ENCODE assay signal across 38 cellular contexts in genomic region chr1:119359730-119360129, GRCh38. TPM values are rescaled to one million over a fixed set of nuclear protein-coding genes. Genes with fewer than 3 reads are reported as not detected.
"Had no signal": no experiment of that assay in that cellular context is flagged by ENCODE, and none has a peak within 500 bp of the region (broad histone marks: within the 10 kb centered on the region; RNA-seq: fewer than 3 reads in every experiment).

No MANE protein-coding gene starts in this region.

- H3K36me3 ChIP-seq: ascending aorta, breast epithelium, cardiac muscle cell, colonic mucosa, gastrocnemius medialis, heart left ventricle, WERI-Rb-1 had no signal

- H3K9me3 Mint-ChIP-seq: activated naive CD4-positive, alpha-beta T cell treated with anti-CD3 and anti-CD28 coated beads for 36 hours; activated T-helper 2 cell treated with anti-CD3 and anti-CD28 coated beads, Interferon-gamma antibody, Interleukin-2, Interleukin-4, amounts not matched to agents 10 μg/mL and 5 μg/mL and 100 μg/mL, durations not matched to agents 14 hours and 24 hours and 36 hours; dendritic cell treated with granulocyte-macrophage colony-stimulating factor and Interleukin-4, amounts not matched to agents 40 ng/mL and 50 ng/mL, for 4 days; endodermal cell; T-helper 2 cell treated with Interferon-gamma antibody and Interleukin-4, amounts not matched to agents 5 μg/mL and 100 μg/mL, for 36 hours had no signal

- DNase-seq: activated B cell treated with CpG ODN at 0.5 μM for 24 hours; activated CD4-positive, alpha-beta T cell treated with anti-CD3 and anti-CD28 coated beads for 48 hours; activated CD4-positive, alpha-beta T cell treated with anti-CD3 and anti-CD28 coated beads, Interleukin-2, amount 50 U/mL, for 1 hour; activated CD4-positive, alpha-beta T cell treated with anti-CD3 and anti-CD28 coated beads, Interleukin-2, amount 50 U/mL, for 48 hours; activated CD8-positive, alpha-beta memory T cell treated with anti-CD3 and anti-CD28 coated beads, Interleukin-2, amount 10 ng/mL, durations not matched to agents 7 days and 5 days; activated CD8-positive, alpha-beta memory T cell treated with anti-CD3 and anti-CD28 coated beads, Interleukin-2, amount 50 U/mL, for 4 hours; activated CD8-positive, alpha-beta T cell treated with anti-CD3 and anti-CD28 coated beads, Interleukin-2, amount 10 ng/mL, durations not matched to agents 7 days and 5 days; activated effector memory CD4-positive, alpha-beta T cell treated with anti-CD3 and anti-CD28 coated beads, Interleukin-2, amount 50 U/mL, for 16 hours; activated naive CD4-positive, alpha-beta T cell treated with anti-CD3 and anti-CD28 coated beads for 36 hours; activated naive CD8-positive, alpha-beta T cell treated with anti-CD3 and anti-CD28 coated beads, Interleukin-2, amount 10 ng/mL, durations not matched to agents 7 days and 5 days; activated T-cell treated with anti-CD3 and anti-CD28 coated beads, Interleukin-2, amount 50 U/mL, for 1 hour; activated T-cell treated with anti-CD3 and anti-CD28 coated beads, Interleukin-2, amount 50 U/mL, for 48 hours; central memory CD4-positive, alpha-beta T cell; cerebellar nuclear complex; colonic mucosa; dorsolateral prefrontal cortex; effector memory CD4-positive, alpha-beta T cell; endodermal cell; foreskin keratinocyte; gastrocnemius medialis; glutamatergic neuron; heart left ventricle; T-helper 17 cell; T1000; WERI-Rb-1 had no signal

- ATAC-seq: activated CD4-positive, CD25-positive, alpha-beta regulatory T cell treated with anti-CD3 and anti-CD28 coated beads, Interleukin-2, amount 50 U/mL, for 24 hours; activated CD8-positive, alpha-beta memory T cell treated with anti-CD3 and anti-CD28 coated beads, Interleukin-2, amount 10 ng/mL, durations not matched to agents 7 days and 5 days; activated CD8-positive, alpha-beta T cell treated with anti-CD3 and anti-CD28 coated beads, Interleukin-2, amount 10 ng/mL, durations not matched to agents 7 days and 5 days; activated naive CD4-positive, alpha-beta T cell treated with anti-CD3 and anti-CD28 coated beads, Interleukin-2, amount 50 U/mL, for 72 hours; esophagus mucosa; gastrocnemius medialis; heart left ventricle; T-helper 17 cell had no signal

- H3K4me1 ChIP-seq: ascending aorta, breast epithelium, colonic mucosa, gastrocnemius medialis, heart left ventricle had no signal

- H3K27ac ChIP-seq: ascending aorta, breast epithelium, cardiac muscle cell, colonic mucosa, dorsolateral prefrontal cortex, foreskin keratinocyte, gastrocnemius medialis, heart left ventricle, WERI-Rb-1 had no signal

- H3K36me3 Mint-ChIP-seq: activated CD8-positive, alpha-beta memory T cell treated with anti-CD3 and anti-CD28 coated beads, Interleukin-2, amount 10 ng/mL, durations not matched to agents 7 days and 5 days; activated naive CD4-positive, alpha-beta T cell treated with anti-CD3 and anti-CD28 coated beads, Interleukin-2, amount 50 U/mL, for 72 hours; activated naive CD8-positive, alpha-beta T cell treated with anti-CD3 and anti-CD28 coated beads, Interleukin-2, amount 10 ng/mL, durations not matched to agents 7 days and 5 days; brain had no signal

- H3K27ac Mint-ChIP-seq: activated B cell treated with CpG ODN at 0.5 μM for 24 hours; activated CD8-positive, alpha-beta memory T cell treated with anti-CD3 and anti-CD28 coated beads, Interleukin-2, amount 10 ng/mL, durations not matched to agents 7 days and 5 days; activated CD8-positive, alpha-beta T cell treated with anti-CD3 and anti-CD28 coated beads, Interleukin-2, amount 10 ng/mL, durations not matched to agents 7 days and 5 days; activated naive CD4-positive, alpha-beta T cell treated with anti-CD3 and anti-CD28 coated beads for 36 hours; activated naive CD4-positive, alpha-beta T cell treated with anti-CD3 and anti-CD28 coated beads, Interleukin-2, amount 50 U/mL, for 72 hours; activated naive CD8-positive, alpha-beta T cell treated with anti-CD3 and anti-CD28 coated beads, Interleukin-2, amount 10 ng/mL, durations not matched to agents 7 days and 5 days; activated T-helper 1 cell treated with anti-CD3 and anti-CD28 coated beads, Interleukin-12 subunit alpha, Interleukin-12 subunit beta, Interleukin-2, Interleukin-4 antibody, amounts not matched to agents 30 ng/mL and 10 ng/mL and 1 ng/mL, durations not matched to agents 14 hours and 24 hours and 36 hours; activated T-helper 2 cell treated with anti-CD3 and anti-CD28 coated beads, Interferon-gamma antibody, Interleukin-2, Interleukin-4, amounts not matched to agents 10 μg/mL and 5 μg/mL and 100 μg/mL, durations not matched to agents 14 hours and 24 hours and 36 hours; brain; dendritic cell treated with granulocyte-macrophage colony-stimulating factor and Interleukin-4, amounts not matched to agents 40 ng/mL and 50 ng/mL, for 4 days; endodermal cell; T-helper 17 cell; T-helper 2 cell treated with Interferon-gamma antibody and Interleukin-4, amounts not matched to agents 5 μg/mL and 100 μg/mL, for 36 hours had no signal

- H3K4me3 Mint-ChIP-seq: activated B cell treated with CpG ODN at 0.5 μM for 24 hours; activated CD8-positive, alpha-beta memory T cell treated with anti-CD3 and anti-CD28 coated beads, Interleukin-2, amount 10 ng/mL, durations not matched to agents 7 days and 5 days; activated CD8-positive, alpha-beta T cell treated with anti-CD3 and anti-CD28 coated beads, Interleukin-2, amount 10 ng/mL, durations not matched to agents 7 days and 5 days; activated naive CD4-positive, alpha-beta T cell treated with anti-CD3 and anti-CD28 coated beads for 36 hours; activated naive CD8-positive, alpha-beta T cell treated with anti-CD3 and anti-CD28 coated beads, Interleukin-2, amount 10 ng/mL, durations not matched to agents 7 days and 5 days; activated T-helper 1 cell treated with anti-CD3 and anti-CD28 coated beads, Interleukin-12 subunit alpha, Interleukin-12 subunit beta, Interleukin-2, Interleukin-4 antibody, amounts not matched to agents 30 ng/mL and 10 ng/mL and 1 ng/mL, durations not matched to agents 14 hours and 24 hours and 36 hours; brain; dendritic cell treated with granulocyte-macrophage colony-stimulating factor and Interleukin-4, amounts not matched to agents 40 ng/mL and 50 ng/mL, for 4 days; endodermal cell; T-helper 17 cell; T-helper 2 cell treated with Interferon-gamma antibody and Interleukin-4, amounts not matched to agents 5 μg/mL and 100 μg/mL, for 36 hours had no signal

- H3K27me3 Mint-ChIP-seq: brain had no signal

- H3K27me3 ChIP-seq: ascending aorta, breast epithelium, cardiac muscle cell, colonic mucosa, dorsolateral prefrontal cortex, foreskin keratinocyte, gastrocnemius medialis had no signal

- H3K9me3 ChIP-seq: ascending aorta, colonic mucosa, gastrocnemius medialis, heart left ventricle had no signal

- H3K4me3 ChIP-seq: ascending aorta, breast epithelium, cardiac muscle cell, colonic mucosa, dorsolateral prefrontal cortex, gastrocnemius medialis, heart left ventricle had no signal

- H3K4me1 Mint-ChIP-seq: activated B cell treated with CpG ODN at 0.5 μM for 24 hours; activated CD8-positive, alpha-beta memory T cell treated with anti-CD3 and anti-CD28 coated beads, Interleukin-2, amount 10 ng/mL, durations not matched to agents 7 days and 5 days; activated naive CD8-positive, alpha-beta T cell treated with anti-CD3 and anti-CD28 coated beads, Interleukin-2, amount 10 ng/mL, durations not matched to agents 7 days and 5 days; brain; T-helper 17 cell had no signal

RNA-seq across cellular contexts. Expression of gene HAO2, which starts 8.9 kb away (rescaled TPM):
- total RNA-seq: activated B cell treated with CpG ODN at 0.5 μM for 24 hours; activated CD8-positive, alpha-beta memory T cell treated with anti-CD3 and anti-CD28 coated beads for 36 hours; activated CD8-positive, alpha-beta memory T cell treated with anti-CD3 and anti-CD28 coated beads, Interleukin-2, amount 10 ng/mL, durations not matched to agents 7 days and 5 days; activated CD8-positive, alpha-beta T cell treated with anti-CD3 and anti-CD28 coated beads, Interleukin-2, amount 10 ng/mL, durations not matched to agents 7 days and 5 days; activated naive CD4-positive, alpha-beta T cell treated with anti-CD3 and anti-CD28 coated beads for 36 hours; activated naive CD4-positive, alpha-beta T cell treated with anti-CD3 and anti-CD28 coated beads, Interleukin-2, amount 50 U/mL, for 72 hours; activated naive CD8-positive, alpha-beta T cell treated with anti-CD3 and anti-CD28 coated beads, Interleukin-2, amount 10 ng/mL, durations not matched to agents 7 days and 5 days; activated T-helper 1 cell treated with anti-CD3 and anti-CD28 coated beads, Interleukin-12 subunit alpha, Interleukin-12 subunit beta, Interleukin-2, Interleukin-4 antibody, amounts not matched to agents 30 ng/mL and 10 ng/mL and 1 ng/mL, durations not matched to agents 14 hours and 24 hours and 36 hours; activated T-helper 2 cell treated with anti-CD3 and anti-CD28 coated beads, Interferon-gamma antibody, Interleukin-2, Interleukin-4, amounts not matched to agents 10 μg/mL and 5 μg/mL and 100 μg/mL, durations not matched to agents 14 hours and 24 hours and 36 hours; ascending aorta; cardiac muscle cell; colonic mucosa; endodermal cell; epithelial cell of proximal tubule; esophagus mucosa; foreskin keratinocyte; heart left ventricle; T-helper 17 cell had no signal

RNA-seq across cellular contexts. Expression of gene HSD3B2, which starts 55.2 kb away (rescaled TPM):
- total RNA-seq: activated B cell treated with CpG ODN at 0.5 μM for 24 hours; activated CD8-positive, alpha-beta memory T cell treated with anti-CD3 and anti-CD28 coated beads for 36 hours; activated CD8-positive, alpha-beta memory T cell treated with anti-CD3 and anti-CD28 coated beads, Interleukin-2, amount 10 ng/mL, durations not matched to agents 7 days and 5 days; activated CD8-positive, alpha-beta T cell treated with anti-CD3 and anti-CD28 coated beads, Interleukin-2, amount 10 ng/mL, durations not matched to agents 7 days and 5 days; activated naive CD4-positive, alpha-beta T cell treated with anti-CD3 and anti-CD28 coated beads for 36 hours; activated naive CD4-positive, alpha-beta T cell treated with anti-CD3 and anti-CD28 coated beads, Interleukin-2, amount 50 U/mL, for 72 hours; activated naive CD8-positive, alpha-beta T cell treated with anti-CD3 and anti-CD28 coated beads, Interleukin-2, amount 10 ng/mL, durations not matched to agents 7 days and 5 days; activated T-helper 1 cell treated with anti-CD3 and anti-CD28 coated beads, Interleukin-12 subunit alpha, Interleukin-12 subunit beta, Interleukin-2, Interleukin-4 antibody, amounts not matched to agents 30 ng/mL and 10 ng/mL and 1 ng/mL, durations not matched to agents 14 hours and 24 hours and 36 hours; activated T-helper 2 cell treated with anti-CD3 and anti-CD28 coated beads, Interferon-gamma antibody, Interleukin-2, Interleukin-4, amounts not matched to agents 10 μg/mL and 5 μg/mL and 100 μg/mL, durations not matched to agents 14 hours and 24 hours and 36 hours; breast epithelium; endodermal cell; epithelial cell of proximal tubule; foreskin keratinocyte; heart left ventricle; T-helper 17 cell had no signal
